8 cellular contexts compared by ENCODE assay signal in the genomic region with DNA sequence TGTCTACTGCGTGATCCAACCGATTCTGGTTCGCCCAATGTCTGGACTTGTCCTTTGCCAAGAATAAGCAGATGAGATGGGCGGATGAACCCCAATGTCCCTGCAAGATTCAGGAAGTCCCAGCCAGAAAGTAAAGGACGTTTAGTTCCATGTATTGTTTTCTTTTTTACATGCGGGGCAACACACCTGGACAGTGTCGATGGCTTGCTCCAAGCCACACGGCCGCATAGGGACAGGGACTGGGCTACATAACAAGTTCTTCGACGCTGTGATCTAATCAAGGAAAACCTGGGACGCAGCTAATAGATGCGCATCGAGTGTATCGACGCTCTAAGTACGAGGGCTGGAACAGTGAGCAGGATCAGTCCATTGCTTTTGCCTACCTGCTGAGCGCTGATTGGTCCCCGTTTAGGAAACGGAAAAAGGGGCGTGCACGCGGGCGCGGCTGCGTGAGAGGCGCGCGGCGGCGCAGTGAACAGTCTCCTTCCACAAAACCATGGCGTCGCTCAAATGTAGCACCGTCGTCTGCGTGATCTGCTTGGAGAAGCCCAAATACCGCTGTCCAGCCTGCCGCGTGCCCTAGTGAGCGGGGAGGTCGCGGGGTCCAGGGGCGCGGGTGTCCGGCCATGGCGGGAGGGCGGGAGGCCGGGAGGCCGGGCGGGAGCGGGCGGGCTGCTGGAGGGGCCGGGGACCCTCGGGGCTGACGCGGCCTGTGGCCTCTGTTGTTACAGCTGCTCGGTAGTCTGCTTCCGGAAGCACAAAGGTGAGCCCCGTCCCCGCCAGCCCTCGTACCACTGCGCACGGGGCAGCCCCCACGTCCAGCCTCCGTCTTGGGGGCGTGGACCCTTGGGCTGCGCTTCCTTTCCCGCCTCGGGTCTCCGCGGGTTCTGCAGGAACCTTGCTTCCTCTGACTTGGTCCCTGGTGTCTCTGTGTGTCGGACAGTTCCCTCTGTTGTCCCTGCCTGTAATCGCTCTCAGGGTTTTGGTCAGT. TPM values are rescaled to one million over a fixed set of nuclear protein-coding genes. Genes with fewer than 3 reads are reported as not detected.
DNase-seq lines count a peak whose midpoint lies in the region; ATAC-seq lines count a peak whose summit lies in the region.

A gene (plus strand): TSS at position 478 of the 991 bp plus-strand sequence. CDS start 19 bp downstream, at position 497.

- CTCF ChIA-PET in activated CD8-positive, alpha-beta memory T cell treated with anti-CD3 and anti-CD28 coated beads for 36 hours (lab: Charles Lee) = no interaction called here

- peaks cover 10 to 12% of the 10 kb centered on the region in 2 donors for H3K27me3 Mint-ChIP-seq in effector memory CD8-positive, alpha-beta T cell
- peaks cover 10% of the 10 kb centered on the region for H3K27me3 Mint-ChIP-seq in memory B cell

- H3K9me3 Mint-ChIP-seq in effector memory CD8-positive, alpha-beta T cell = no peaks in the 10 kb centered on the region
- H3K9me3 Mint-ChIP-seq in memory B cell = no peaks in the 10 kb centered on the region

- peak; percentile 88 for DNase-seq in COLO668 (lab: John Stamatoyannopoulos, UW; ENCODE audit: unreplicated experiment)
- peak; percentile 88 for DNase-seq in HT1080 (ENCODE audit: low read depth)
- DNase-seq in NOMO-1 (lab: John Stamatoyannopoulos, UW; ENCODE audit: unreplicated experiment in 2 of 2) = peak; percentile 93 to 98
- peak; percentile 87 to 90 (median 87) for DNase-seq in effector memory CD8-positive, alpha-beta T cell
- peak; percentile 82 to 83 for DNase-seq in memory B cell (ENCODE audit: low spot score in 2 of 2)
- DNase-seq in stimulated activated CD8-positive, alpha-beta memory T cell treated with anti-CD3 and anti-CD28 coated beads, Interleukin-12 subunit alpha, Interleukin-12 subunit beta, amount 100 ng/mL, for 1 hour (ENCODE audit: low read depth) = peak; percentile 87

- POLR2A ChIA-PET in activated CD8-positive, alpha-beta memory T cell treated with anti-CD3 and anti-CD28 coated beads for 36 hours (lab: Charles Lee) = no interaction called here

- peak within 1 kb of the TSS; percentile 97 to 100 for H3K4me3 Mint-ChIP-seq in effector memory CD8-positive, alpha-beta T cell
- peak within 1 kb of the TSS; percentile 99 for H3K4me3 Mint-ChIP-seq in memory B cell

- peaks cover 24% of the 10 kb centered on the region for H3K36me3 Mint-ChIP-seq in effector memory CD8-positive, alpha-beta T cell (ENCODE audit: insufficient read depth)
- H3K36me3 Mint-ChIP-seq in memory B cell = peaks cover 10% of the 10 kb centered on the region

- ATAC-seq in GM21367 (IDR thresholded peaks at IDR 0.05; ENCODE audit: unreplicated experiment) (peak; percentile 67), memory B cell (ENCODE audit: low read depth) (peak; percentile 95)
- ATAC-seq in effector memory CD8-positive, alpha-beta T cell (replicated peaks) = peak; percentile 95

- peak within 1 kb of the TSS; percentile 98 to 99 for H3K27ac Mint-ChIP-seq in effector memory CD8-positive, alpha-beta T cell
- peak within 1 kb of the TSS; percentile 96 for H3K27ac Mint-ChIP-seq in memory B cell

- H3K4me1 Mint-ChIP-seq in effector memory CD8-positive, alpha-beta T cell (ENCODE audit: low read depth in 2 of 2) = peaks cover 34 to 50% of the 10 kb centered on the region in 2 donors
- H3K4me1 Mint-ChIP-seq in memory B cell = peaks cover 25% of the 10 kb centered on the region

RNA-seq across cellular contexts. Expression of the gene that starts here (rescaled TPM):
- total RNA-seq in HT1080 (2014; rRNA removed; shearing (Covaris generic)) = 51.7 and 55.4 TPM in 2 replicates
- polyA plus RNA-seq in HT1080 (2015; cell fraction: cytosol; rRNA removed) = 64.2 and 65.1 TPM in 2 replicates
- 39.3 and 46.3 TPM in 2 replicates for polyA plus RNA-seq in HT1080 (2015; cell fraction: nucleus; rRNA removed)
- 10 to 100 TPM; 55.4 to 59.3 TPM for total RNA-seq in activated CD8-positive, alpha-beta memory T cell treated with anti-CD3 and anti-CD28 coated beads for 36 hours

Comparison
In these comparisons a context has a peak if more than half of its experiments do, and no peak if none do; other contexts are left out.
1. Peak in every context shown above with its lines: DNase-seq and ATAC-seq.